Comparison of ENCODE assay signal across 17 cellular contexts in genomic region chr2:234587341-234588053, GRCh38.
DNase-seq lines count a peak whose midpoint lies in the region; FAIRE-seq and TF ChIP-seq lines count a peak whose summit lies in the region.
"Had no signal": no experiment of that assay in that cellular context is flagged by ENCODE, and none has a peak within 500 bp of the region (broad histone marks: within the 10 kb centered on the region; RNA-seq: fewer than 3 reads in every experiment).

No MANE protein-coding gene starts in this region.

- DNase-seq in COLO829 (ENCODE audit: low spot score) (peak; percentile 91), M059J (ENCODE audit: low read depth) (peak; percentile 73), T1000 (lab: John Stamatoyannopoulos, UW) (peak; percentile 22), NOMO-1 treated with dmso at 0.1 percent for 144 hours (lab: John Stamatoyannopoulos, UW; ENCODE audit: unreplicated experiment) (no peak), mesenteric fat pad (ENCODE audit: low spot score) (no peak), GM12892 (ENCODE audit: insufficient read length) (no peak), retina (no peak)
- DNase-seq: activated CD4-positive, alpha-beta T cell treated with anti-CD3 and anti-CD28 coated beads, Interleukin-2, amount 10 ng/mL, durations not matched to agents 7 days and 5 days; activated naive CD4-positive, alpha-beta T cell treated with anti-CD3 and anti-CD28 coated beads, Interleukin-2, amount 10 ng/mL, durations not matched to agents 7 days and 5 days; dermis blood vessel endothelial cell; head of caudate nucleus; mammary epithelial cell; natural killer cell; spleen had no signal

- peak overlapping the region; percentile 63 for H3K27ac ChIP-seq in mesodermal cell (ENCODE audit: low read depth, low read length, severe bottlenecking)
- H3K27ac ChIP-seq: prostate gland, thoracic aorta had no signal

- H3K4me1 ChIP-seq in mesodermal cell (ENCODE audit: control insufficient read depth, insufficient read depth, low read length, poor library complexity, severe bottlenecking) = no peaks in the 10 kb centered on the region
- H3K4me1 ChIP-seq: prostate gland, spleen had no signal

- FAIRE-seq in GM12892 (lab: Jason Lieb, UNC) = no peak

- H3K36me3 ChIP-seq in mesodermal cell (ENCODE audit: control insufficient read depth, insufficient read depth, low read length) = no peaks in the 10 kb centered on the region
- H3K36me3 ChIP-seq: prostate gland, spleen, thoracic aorta had no signal

- TF ChIP-seq POLR2A in GM12892 (IDR thresholded peaks at IDR 0.05; ENCODE audit: low read depth, low read length) = no peak

- H3K4me3 ChIP-seq in mesodermal cell (ENCODE audit: extremely low read depth, insufficient read depth, low read length, poor library complexity, severe bottlenecking) = no peak overlapping the region
- H3K4me3 ChIP-seq: prostate gland, spleen, thoracic aorta had no signal

- 70 to 78% methylated on average over 2 to 3 of the region's 6 CpGs for WGBS in mesodermal cell (ENCODE audit: insufficient coverage in 2 of 2), 2 experiments

- no peaks in the 10 kb centered on the region for H3K9me3 ChIP-seq in mesodermal cell (ENCODE audit: control insufficient read depth, low read length)
- H3K9me3 ChIP-seq: prostate gland, spleen, thoracic aorta had no signal

Comparison
In these comparisons a context has a peak if more than half of its experiments do, and no peak if none do; other contexts are left out.
1. DNase-seq: peak in COLO829 (single experiment), M059J (single experiment) and T1000 (single experiment); none in NOMO-1 treated with dmso at 0.1 percent for 144 hours (single experiment), mesenteric fat pad (single experiment), GM12892 (single experiment) and retina (single experiment).